In the genomic region with DNA sequence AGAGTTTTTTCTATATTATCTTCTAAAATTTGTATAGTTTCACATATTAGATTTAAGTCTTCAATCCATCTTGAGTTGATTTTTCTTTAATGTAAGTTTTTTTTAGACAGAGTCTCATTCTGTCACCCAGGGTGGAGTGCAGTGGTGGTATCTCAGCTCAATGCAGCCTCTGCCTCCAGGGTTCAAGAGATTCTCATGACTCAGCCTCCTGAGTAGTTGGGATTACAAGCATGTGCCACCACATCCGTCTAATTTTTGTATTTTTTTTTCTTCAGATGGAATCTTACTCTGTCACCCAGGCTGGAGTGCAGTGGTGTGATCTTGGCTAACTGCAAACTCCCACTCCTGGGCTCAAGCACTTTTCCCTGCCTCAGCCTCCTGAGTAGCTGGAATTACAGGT, we compare ENCODE assay signal across 18 cellular contexts.
DNase-seq lines count a peak whose midpoint lies in the region.
"Had no signal": no experiment of that assay in that cellular context is flagged by ENCODE, and none has a peak within 500 bp of the region (broad histone marks: within the 10 kb centered on the region; RNA-seq: fewer than 3 reads in every experiment).

No MANE protein-coding gene starts in this region.

- H3K79me1 ChIP-seq in trophoblast cell (ENCODE audit: low read length), result no peaks in the 10 kb centered on the region

- no peaks in the 10 kb centered on the region for H3K9me3 Mint-ChIP-seq in activated CD4-positive, alpha-beta T cell treated with anti-CD3 and anti-CD28 coated beads, Interleukin-2, amount 10 ng/mL, durations not matched to agents 24 days and 14 days
- H3K9me3 Mint-ChIP-seq: CD4-positive, alpha-beta T cell; HFFc6 had no signal

- no peak overlapping the region for H2AK5ac ChIP-seq in trophoblast cell (ENCODE audit: low read length)

- H4K91ac ChIP-seq in trophoblast cell (ENCODE audit: low read depth, low read length), result no peak overlapping the region

- H3K4me3 ChIP-seq in trophoblast cell (ENCODE audit: low read depth, low read length), result no peak overlapping the region
- H3K4me3 ChIP-seq: BLaER1 treated with 17β-estradiol and CSF1 and Interleukin-3, amounts not matched to agents 10 nM and 100 nM; HAP-1 had no signal

- no peak overlapping the region for H3K23ac ChIP-seq in trophoblast cell (ENCODE audit: low read length)

- no peak overlapping the region for H3K27ac ChIP-seq in trophoblast cell (ENCODE audit: low read depth, low read length)
- H3K27ac ChIP-seq: 22Rv1; BLaER1 treated with 17β-estradiol and CSF1 and Interleukin-3, amounts not matched to agents 10 nM and 100 nM had no signal

- no peak overlapping the region for H2AFZ ChIP-seq in trophoblast cell (ENCODE audit: insufficient read depth, low read length, poor library complexity)

- H3K4me3 Mint-ChIP-seq in activated CD4-positive, alpha-beta T cell treated with anti-CD3 and anti-CD28 coated beads, Interleukin-2, amount 10 ng/mL, durations not matched to agents 24 days and 14 days, result no peak overlapping the region
- H3K4me3 Mint-ChIP-seq: CD14-positive monocyte; CD4-positive, alpha-beta T cell; CD8-positive, alpha-beta memory T cell; HFFc6 had no signal

- H3K14ac ChIP-seq in trophoblast cell (ENCODE audit: low read length), result no peak overlapping the region

- no peak overlapping the region for H3K9ac ChIP-seq in trophoblast cell (ENCODE audit: low read length)
- H3K9ac ChIP-seq: BLaER1 treated with 17β-estradiol and CSF1 and Interleukin-3, amounts not matched to agents 10 nM and 100 nM had no signal

- no peak overlapping the region for H3K27ac Mint-ChIP-seq in activated CD4-positive, alpha-beta T cell treated with anti-CD3 and anti-CD28 coated beads, Interleukin-2, amount 10 ng/mL, durations not matched to agents 24 days and 14 days
- H3K27ac Mint-ChIP-seq: CD14-positive monocyte; CD4-positive, alpha-beta T cell; HFFc6 had no signal

- no peak overlapping the region for H4K8ac ChIP-seq in trophoblast cell (ENCODE audit: low read depth, low read length)

- H3K27me3 Mint-ChIP-seq in activated CD4-positive, alpha-beta T cell treated with anti-CD3 and anti-CD28 coated beads, Interleukin-2, amount 10 ng/mL, durations not matched to agents 24 days and 14 days, result peaks cover 1% of the 10 kb centered on the region

- H3K9me3 ChIP-seq in trophoblast cell (ENCODE audit: insufficient read depth, low read depth, low read length), result no peaks in the 10 kb centered on the region
- H3K9me3 ChIP-seq: BE2C, HAP-1 had no signal

- H3K4me2 ChIP-seq in trophoblast cell (ENCODE audit: low read length), result no peak overlapping the region
- H3K4me2 ChIP-seq: BLaER1 treated with 17β-estradiol and CSF1 and Interleukin-3, amounts not matched to agents 10 nM and 100 nM had no signal

- DNase-seq in activated CD4-positive, alpha-beta T cell treated with anti-CD3 and anti-CD28 coated beads, Interleukin-2, amount 10 ng/mL, durations not matched to agents 24 days and 14 days, result peak; percentile 55
- no peak for DNase-seq in activated CD4-positive, alpha-beta T cell treated with anti-CD3 and anti-CD28 coated beads for 1 hour
- DNase-seq in RPMI7951 (ENCODE audit: low read depth) (peak; percentile 13), trophoblast cell (peak; percentile 14 to 45), NCI-H187 (lab: John Stamatoyannopoulos, UW) (no peak), NCI-H1092 treated with DMSO at 0.1 percent for 48 hours (lab: John Stamatoyannopoulos, UW) (no peak)
- DNase-seq: AML-193; BE2C; CD4-positive, alpha-beta T cell; CD8-positive, alpha-beta memory T cell; DMS 273 treated with DMSO at 0.1 percent for 48 hours; DMS79; GOT3; HFFc6 had no signal

- H4K12ac ChIP-seq in trophoblast cell (ENCODE audit: low read depth, low read length), result no peak overlapping the region

- H3K36me3 ChIP-seq in trophoblast cell (ENCODE audit: control insufficient read depth in 1 of 2, insufficient read depth in 2 of 2, low read length in 2 of 2), result no peaks in the 10 kb centered on the region
- H3K36me3 ChIP-seq: BE2C; BLaER1 treated with 17β-estradiol and CSF1 and Interleukin-3, amounts not matched to agents 10 nM and 100 nM; HAP-1 had no signal

- WGBS in trophoblast cell (ENCODE audit: extremely low coverage, insufficient coverage, insufficient read length), result no CpG with 5 or more reads among the region's 1 CpG

- H3K79me2 ChIP-seq in trophoblast cell (ENCODE audit: control insufficient read depth, insufficient read depth, low read length, poor library complexity), result no peaks in the 10 kb centered on the region

- peaks cover 3% of the 10 kb centered on the region for H3K4me1 Mint-ChIP-seq in activated CD4-positive, alpha-beta T cell treated with anti-CD3 and anti-CD28 coated beads, Interleukin-2, amount 10 ng/mL, durations not matched to agents 24 days and 14 days
- H3K4me1 Mint-ChIP-seq: CD14-positive monocyte had no signal

- intact Hi-C loops in activated CD4-positive, alpha-beta T cell treated with anti-CD3 and anti-CD28 coated beads, Interleukin-2, amount 10 ng/mL, durations not matched to agents 24 days and 14 days (cut with micrococcal nuclease), result no loop called here

- H2BK12ac ChIP-seq in trophoblast cell (ENCODE audit: low read length), result no peak overlapping the region

- H2BK120ac ChIP-seq in trophoblast cell (ENCODE audit: insufficient read depth, low read length, poor library complexity), result no peak overlapping the region

- H3K36me3 Mint-ChIP-seq in activated CD4-positive, alpha-beta T cell treated with anti-CD3 and anti-CD28 coated beads, Interleukin-2, amount 10 ng/mL, durations not matched to agents 24 days and 14 days (ENCODE audit: low read depth), result no peaks in the 10 kb centered on the region
- H3K36me3 Mint-ChIP-seq: CD14-positive monocyte; CD8-positive, alpha-beta memory T cell had no signal

- H2BK5ac ChIP-seq in trophoblast cell (ENCODE audit: low read depth, low read length, poor library complexity), result no peak overlapping the region

- no peak overlapping the region for H3K4ac ChIP-seq in trophoblast cell (ENCODE audit: low read depth, low read length)

- no peak overlapping the region for H3K18ac ChIP-seq in trophoblast cell (ENCODE audit: low read length)

- H3K4me1 ChIP-seq in trophoblast cell (ENCODE audit: control insufficient read depth in 1 of 2, insufficient read depth in 2 of 2, low read length in 2 of 2), result peaks cover 0 to 3% of the 10 kb centered on the region in 2 experiments
- H3K4me1 ChIP-seq: BE2C had no signal

- H3K27me3 ChIP-seq in trophoblast cell (ENCODE audit: insufficient read depth, low read length), result no peaks in the 10 kb centered on the region
- H3K27me3 ChIP-seq: BE2C; BLaER1 treated with 17β-estradiol and CSF1 and Interleukin-3, amounts not matched to agents 10 nM and 100 nM had no signal

Comparison
In these comparisons a context has a peak if more than half of its experiments do, and no peak if none do; other contexts are left out.
1. DNase-seq: peak in activated CD4-positive, alpha-beta T cell treated with anti-CD3 and anti-CD28 coated beads, Interleukin-2, amount 10 ng/mL, durations not matched to agents 24 days and 14 days (single experiment), RPMI7951 (single experiment) and trophoblast cell (2 of 2); none in activated CD4-positive, alpha-beta T cell treated with anti-CD3 and anti-CD28 coated beads for 1 hour (single experiment), NCI-H187 (0 of 2) and NCI-H1092 treated with DMSO at 0.1 percent for 48 hours (single experiment).